Comparison of ENCODE assay signal across 9 cellular contexts in genomic region chr17:5516060-5516792, GRCh38. TPM values are rescaled to one million over a fixed set of nuclear protein-coding genes. Genes with fewer than 3 reads are reported as not detected.
DNase-seq lines count a peak whose midpoint lies in the region; ATAC-seq, FAIRE-seq and TF ChIP-seq lines count a peak whose summit lies in the region.
"Had no signal": no experiment of that assay in that cellular context is flagged by ENCODE, and none has a peak within 500 bp of the region (broad histone marks: within the 10 kb centered on the region; RNA-seq: fewer than 3 reads in every experiment).

No MANE protein-coding gene starts in this region.

- H3K4ac ChIP-seq in IMR-90 (ENCODE audit: low read depth, low read length) (peak overlapping the region; percentile 97), mesendoderm (ENCODE audit: low read depth, low read length) (no peak overlapping the region)

- peak overlapping the region; percentile 99 for H3K27ac ChIP-seq in IMR-90 (ENCODE audit: insufficient read depth, low read length)
- H3K27ac ChIP-seq in mesendoderm (ENCODE audit: low read depth, low read length) = no peak overlapping the region
- H3K27ac ChIP-seq: KMS-11 had no signal

- DNase-seq in AG08396 (ENCODE audit: low spot score) = peak; percentile 88
- DNase-seq in IMR-90 = peak; percentile 100
- peak; percentile 47 for DNase-seq in brain pericyte (ENCODE audit: low read depth, low spot score)
- DNase-seq in mesendoderm = peak; percentile 78
- DNase-seq in NCI-H345 (lab: John Stamatoyannopoulos, UW) = no peak
- no peak for DNase-seq in D721Med (ENCODE audit: insufficient read length, low spot score)

- H3K14ac ChIP-seq in IMR-90 (replicated peaks; ENCODE audit: low read depth, low read length) = peak overlapping the region; percentile 93

- dilution Hi-C loops in IMR-90 (cut with HindIII; ENCODE audit: low sequenced_read_pairs, unreplicated experiment) = no loop called here

- H3K4me2 ChIP-seq in IMR-90 (ENCODE audit: low read depth, low read length) (peak overlapping the region; percentile 60), mesendoderm (ENCODE audit: low read length) (no peak overlapping the region)
- H3K4me2 ChIP-seq: KMS-11 had no signal

- H4K8ac ChIP-seq in IMR-90 (ENCODE audit: low read depth in 2 of 2, low read length in 2 of 2) (peak overlapping the region; percentile 86 to 97), mesendoderm (ENCODE audit: low read depth, low read length) (no peak overlapping the region)

- peak overlapping the region; percentile 98 for H2BK5ac ChIP-seq in IMR-90 (ENCODE audit: low read depth, low read length, poor library complexity, severe bottlenecking)
- no peak overlapping the region for H2BK5ac ChIP-seq in mesendoderm (ENCODE audit: low read length)

- H3K27me3 ChIP-seq in IMR-90 (ENCODE audit: control insufficient read depth, insufficient read depth, low read length) (no peaks in the 10 kb centered on the region), mesendoderm (ENCODE audit: insufficient read depth, low read length, poor library complexity) (no peaks in the 10 kb centered on the region)

- H3K36me3 ChIP-seq in IMR-90 (ENCODE audit: control insufficient read depth, insufficient read depth, low read length) (peaks cover 5% of the 10 kb centered on the region; the same call in 1 of the 2 replicates), mesendoderm (ENCODE audit: control insufficient read depth, insufficient read depth, low read length) (no peaks in the 10 kb centered on the region)

- CTCF ChIA-PET in IMR-90 (lab: Yijun Ruan, JAX) = interaction anchor here (1.2 to 1.3 kb wide), 2 partner anchors 10 to 16 kb away, joined by 3 to 4 read pairs; a partner anchor contains a TSS

- peak overlapping the region; percentile 52 for H2AFZ ChIP-seq in IMR-90 (replicated peaks; ENCODE audit: low read length, poor library complexity)

- H3K23ac ChIP-seq in IMR-90 (ENCODE audit: low read depth, low read length) (peak overlapping the region; percentile 93), mesendoderm (ENCODE audit: low read length) (no peak overlapping the region)

- FAIRE-seq in D721Med (lab: Jason Lieb, UNC) = no peak

- peaks cover 20% of the 10 kb centered on the region for H3K4me1 ChIP-seq in IMR-90 (ENCODE audit: control insufficient read depth, insufficient read depth, low read length)
- no peaks in the 10 kb centered on the region for H3K4me1 ChIP-seq in mesendoderm (ENCODE audit: control insufficient read depth, low read depth, low read length)

- H3K18ac ChIP-seq in IMR-90 (ENCODE audit: low read depth, low read length) (peak overlapping the region; percentile 97), mesendoderm (ENCODE audit: low read length) (no peak overlapping the region)

- peak overlapping the region; percentile 99 for H2BK20ac ChIP-seq in IMR-90 (ENCODE audit: low read depth, low read length)

- peak overlapping the region; percentile 97 for H4K5ac ChIP-seq in IMR-90 (ENCODE audit: low read depth, low read length)
- H4K5ac ChIP-seq in mesendoderm (ENCODE audit: low read length) = no peak overlapping the region

- H4K20me1 ChIP-seq in IMR-90 (ENCODE audit: insufficient read depth, low read length) = peaks cover 3% of the 10 kb centered on the region; the same call in 1 of the 2 replicates

- peak overlapping the region; percentile 96; the same call in 2 of the 3 replicates for H2BK15ac ChIP-seq in IMR-90 (ENCODE audit: low read depth, low read length)
- H2BK15ac ChIP-seq in mesendoderm (replicated peaks; ENCODE audit: low read depth) = no peak overlapping the region

- H3K4me3 ChIP-seq in IMR-90 (ENCODE audit: insufficient read depth, low read depth, low read length) (no peak overlapping the region), mesendoderm (ENCODE audit: low read length) (no peak overlapping the region)

- in situ Hi-C loops in IMR-90 (cut with MboI; ENCODE audit: low sequenced_read_pairs) = no loop called here

- peak; percentile 95 for ATAC-seq in IMR-90 (ENCODE audit: low read depth)
- no peak for ATAC-seq in HG03039 (IDR thresholded peaks at IDR 0.05; ENCODE audit: unreplicated experiment)
- no peak for ATAC-seq in GM21717 (IDR thresholded peaks at IDR 0.05; ENCODE audit: unreplicated experiment)

- no peak for TF ChIP-seq POLR2A in IMR-90 (IDR thresholded peaks at IDR 0.05; ENCODE audit: low read depth, low read length)

- BruUV-seq in IMR-90 (replicated peaks; lab: Mats Ljungman, UMichigan) = no TSS peak

- H2AK5ac ChIP-seq in IMR-90 (ENCODE audit: low read depth, low read length) = peak overlapping the region; percentile 97
- H2AK5ac ChIP-seq in mesendoderm (ENCODE audit: low read length) = no peak overlapping the region

- H4K91ac ChIP-seq in IMR-90 (ENCODE audit: insufficient read depth, low read depth, low read length) = peak overlapping the region; percentile 99

- no peaks in the 10 kb centered on the region for H3K9me3 ChIP-seq in IMR-90 (ENCODE audit: control insufficient read depth, insufficient read depth, low read length)

- TF ChIP-seq CTCF in IMR-90 (conservative IDR thresholded peaks at IDR 0.05; ENCODE audit: low read depth, low read length) (no peak), D721Med (IDR thresholded peaks at IDR 0.05; ENCODE audit: insufficient read depth, missing control alignments) (no peak)

- H3K79me1 ChIP-seq in IMR-90 (ENCODE audit: low read depth in 1 of 2, low read length in 2 of 2) (peaks cover 9 to 31% of the 10 kb centered on the region in 2 experiments), mesendoderm (ENCODE audit: low read length) (no peaks in the 10 kb centered on the region)

- H3K9ac ChIP-seq in IMR-90 (ENCODE audit: low read depth, low read length) (peak overlapping the region; percentile 43), mesendoderm (ENCODE audit: low read length) (no peak overlapping the region)
- H3K9ac ChIP-seq: KMS-11 had no signal

- H2AK9ac ChIP-seq in IMR-90 (replicated peaks; ENCODE audit: low read depth, low read length, poor library complexity) = peak overlapping the region; percentile 71

- H3K56ac ChIP-seq in IMR-90 (ENCODE audit: extremely low read depth, insufficient read depth, low read length) = peak overlapping the region; percentile 95
- no peak overlapping the region for H3K56ac ChIP-seq in mesendoderm (ENCODE audit: low read length)

- peaks cover 31% of the 10 kb centered on the region for H3K9me1 ChIP-seq in IMR-90 (ENCODE audit: insufficient read depth, low read length)

- no peaks in the 10 kb centered on the region for H3K79me2 ChIP-seq in mesendoderm (ENCODE audit: control insufficient read depth, insufficient read depth, low read length)

- WGBS in IMR-90 (ENCODE audit: extremely low coverage in 2 of 2, insufficient read length in 1 of 2), 2 experiments = no CpG with 5 or more reads among the region's 5 CpGs
- no CpG with 5 or more reads among the region's 5 CpGs for WGBS in mesendoderm (ENCODE audit: extremely low coverage, insufficient coverage, low lambda C conversion rate)

- POLR2A ChIA-PET in IMR-90 (lab: Charles Lee; ENCODE audit: unreplicated experiment) = interaction anchor here (1.5 kb wide), 1 partner anchor 30 kb away, joined by 3 read pairs; the partner anchor contains the start of genes DERL2 and MIS12

- H2BK120ac ChIP-seq in IMR-90 (ENCODE audit: low read depth, low read length) = peak overlapping the region; percentile 98
- H2BK120ac ChIP-seq in mesendoderm (ENCODE audit: low read depth, low read length) = no peak overlapping the region

- TF ChIP-seq RAD21 in IMR-90 (IDR thresholded peaks at IDR 0.05; ENCODE audit: low read length) = no peak

- intact Hi-C loops in IMR-90 (cut with micrococcal nuclease) = loop anchor here (1.0 kb wide), 2 partner anchors 8 to 30 kb away; partner anchors contain the start of genes DERL2 and MIS12

TF ChIP-seq in IMR-90, 13 proteins besides CTCF, POLR2A, EP300 and RAD21 (continues in another document):
- TF ChIP-seq CHD1 (IDR thresholded peaks at IDR 0.05; ENCODE audit: low read depth, low read length) = no peak
- TF ChIP-seq SMC3 (IDR thresholded peaks at IDR 0.05; ENCODE audit: low read depth, low read length) = no peak
- TF ChIP-seq CEBPB (IDR thresholded peaks at IDR 0.05; ENCODE audit: low read depth, low read length) = peak; percentile 82
- TF ChIP-seq BHLHE40 (IDR thresholded peaks at IDR 0.05; ENCODE audit: low read depth, low read length) = peak; percentile 71
- peak; percentile 86 for TF ChIP-seq MAFK (IDR thresholded peaks at IDR 0.05; ENCODE audit: low read depth, low read length)
- peak; percentile 100 for TF ChIP-seq FOS (IDR thresholded peaks at IDR 0.05; ENCODE audit: low read depth, low read length)
- TF ChIP-seq, protein P1, sequence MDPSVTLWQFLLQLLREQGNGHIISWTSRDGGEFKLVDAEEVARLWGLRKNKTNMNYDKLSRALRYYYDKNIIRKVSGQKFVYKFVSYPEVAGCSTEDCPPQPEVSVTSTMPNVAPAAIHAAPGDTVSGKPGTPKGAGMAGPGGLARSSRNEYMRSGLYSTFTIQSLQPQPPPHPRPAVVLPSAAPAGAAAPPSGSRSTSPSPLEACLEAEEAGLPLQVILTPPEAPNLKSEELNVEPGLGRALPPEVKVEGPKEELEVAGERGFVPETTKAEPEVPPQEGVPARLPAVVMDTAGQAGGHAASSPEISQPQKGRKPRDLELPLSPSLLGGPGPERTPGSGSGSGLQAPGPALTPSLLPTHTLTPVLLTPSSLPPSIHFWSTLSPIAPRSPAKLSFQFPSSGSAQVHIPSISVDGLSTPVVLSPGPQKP (IDR thresholded peaks at IDR 0.05; ENCODE audit: borderline replicate concordance, low read depth, low read length) = no peak
- no peak for TF ChIP-seq MXI1 (IDR thresholded peaks at IDR 0.05; ENCODE audit: borderline replicate concordance, low read depth, low read length)
- TF ChIP-seq MAZ (IDR thresholded peaks at IDR 0.05; ENCODE audit: borderline replicate concordance, low read depth, low read length) = peak; percentile 40; the same call in 1 of the 2 replicates
- no peak for TF ChIP-seq RCOR1 (IDR thresholded peaks at IDR 0.05; ENCODE audit: insufficient replicate concordance, low read length)

RNA-seq across cellular contexts. Expression of gene MIS12, which starts 29.9 kb away (rescaled TPM):
- 11.7 and 18.1 TPM in 2 replicates for total RNA-seq in IMR-90 (2012; rRNA removed)
- polyA plus RNA-seq in IMR-90 (2012; rRNA removed) = 5.7 and 7.5 TPM in 2 replicates
- 1.5 and 1.8 TPM in 2 replicates for polyA plus RNA-seq in IMR-90 (2012; cell fraction: cytosol; rRNA removed)
- 1.7 and 10.0 TPM in 2 replicates for polyA plus RNA-seq in IMR-90 (2012; cell fraction: nucleus; rRNA removed; ENCODE audit: low replicate concordance)
- polyA plus RNA-seq in mesendoderm (2013, experiment 1 of 2) = 25.0 TPM
- 23.5 TPM for polyA plus RNA-seq in mesendoderm (2013, experiment 2 of 2)

RNA-seq across cellular contexts. Expression of gene DERL2, which starts 30.2 kb away (rescaled TPM):
- total RNA-seq in IMR-90 (2012; rRNA removed) = 27.4 and 52.8 TPM in 2 replicates
- 44.1 and 44.2 TPM in 2 replicates for polyA plus RNA-seq in IMR-90 (2012; rRNA removed)
- 19.6 and 25.7 TPM in 2 replicates for polyA plus RNA-seq in IMR-90 (2012; cell fraction: cytosol; rRNA removed)
- 14.2 and 58.1 TPM in 2 replicates for polyA plus RNA-seq in IMR-90 (2012; cell fraction: nucleus; rRNA removed; ENCODE audit: low replicate concordance)
- 33.1 TPM for polyA plus RNA-seq in mesendoderm (2013, experiment 1 of 2)
- polyA plus RNA-seq in mesendoderm (2013, experiment 2 of 2) = 34.2 TPM

RNA-seq across cellular contexts. Expression of gene DHX33, which starts 47.4 kb away (rescaled TPM):
- total RNA-seq in IMR-90 (2012; rRNA removed) = 13.1 and 14.0 TPM in 2 replicates
- polyA plus RNA-seq in IMR-90 (2012; rRNA removed) = 16.1 and 17.2 TPM in 2 replicates
- polyA plus RNA-seq in IMR-90 (2012; cell fraction: cytosol; rRNA removed) = 6.7 and 7.3 TPM in 2 replicates
- polyA plus RNA-seq in IMR-90 (2012; cell fraction: nucleus; rRNA removed; ENCODE audit: low replicate concordance) = 21.5 and 24.7 TPM in 2 replicates
- polyA plus RNA-seq in mesendoderm (2013, experiment 1 of 2) = 50.1 TPM
- polyA plus RNA-seq in mesendoderm (2013, experiment 2 of 2) = 49.2 TPM

Comparison
In these comparisons a context has a peak if more than half of its experiments do, and no peak if none do; other contexts are left out.
1. DNase-seq: peak in AG08396 (single experiment), IMR-90 (single experiment), brain pericyte (single experiment) and mesendoderm (single experiment); none in NCI-H345 (single experiment) and D721Med (single experiment).